ENCODE assay signal across 21 cellular contexts in genomic region chr3:111077384-111077783, GRCh38. TPM values are rescaled to one million over a fixed set of nuclear protein-coding genes. Genes with fewer than 3 reads are reported as not detected.
DNase-seq lines count a peak whose midpoint lies in the region; ATAC-seq and TF ChIP-seq lines count a peak whose summit lies in the region.
"Had no signal": no experiment of that assay in that cellular context is flagged by ENCODE, and none has a peak within 500 bp of the region (broad histone marks: within the 10 kb centered on the region; RNA-seq: fewer than 3 reads in every experiment).

No MANE protein-coding gene starts in this region.

- H2BK12ac ChIP-seq in neuronal stem cell (ENCODE audit: low read length) = no peak overlapping the region

- H3K4me3 ChIP-seq in Caco-2 (ENCODE audit: low read depth, low read length) = no peak overlapping the region
- H3K4me3 ChIP-seq in HCT116 (replicated peaks in 1 of 2; ENCODE audit: low read depth in 1 of 2, low read length in 2 of 2) = no peak overlapping the region
- no peak overlapping the region for H3K4me3 ChIP-seq in hepatocyte
- no peak overlapping the region for H3K4me3 ChIP-seq in neuronal stem cell (ENCODE audit: low read length in 2 of 2)
- H3K4me3 ChIP-seq: PC-9, SJSA1 had no signal

- DNase-seq in Caco-2 = peak; percentile 33 to 59
- DNase-seq in HCT116 (ENCODE audit: low read depth, low spot score) = no peak
- DNase-seq in hepatocyte (ENCODE audit: low spot score) = no peak
- no peak for DNase-seq in neuronal stem cell (ENCODE audit: low spot score)
- no peak for DNase-seq in activated CD4-positive, CD25-positive, alpha-beta regulatory T cell (lab: John Stamatoyannopoulos, UW)
- DNase-seq in nucleus accumbens (lab: John Stamatoyannopoulos, UW) = no peak
- DNase-seq: DMS53, NCI-H1048, NCI-H1417, NCI-H1694, NCI-H2029 treated with DMSO at 0.1 percent for 48 hours, NCI-H446 treated with DMSO at 0.1 percent for 48 hours, NCI-H526, NCI-H82, PC-9, Right ventricle myocardium superior had no signal

- TF ChIP-seq CTCF in Caco-2 (IDR thresholded peaks at IDR 0.05; ENCODE audit: insufficient read depth in 1 of 2, low read depth in 1 of 2, low read length in 1 of 2, severe bottlenecking in 1 of 2, unreplicated experiment in 1 of 2) = no peak
- TF ChIP-seq CTCF in HCT116 (IDR thresholded peaks at IDR 0.05 in 2 of 3, conservative IDR thresholded peaks at IDR 0.05 in 1 of 3; ENCODE audit: borderline replicate concordance in 1 of 3, insufficient read depth in 1 of 3, low read depth in 2 of 3, low read length in 2 of 3) = no peak
- TF ChIP-seq CTCF in hepatocyte (IDR thresholded peaks at IDR 0.05; ENCODE audit: poor library complexity) = no peak

- H3K4me1 ChIP-seq in Caco-2 = peaks cover 25% of the 10 kb centered on the region; the same call in 1 of the 2 replicates
- peaks cover 40 to 80% of the 10 kb centered on the region in 2 experiments; a peak in 3 of 4 replicates for H3K4me1 ChIP-seq in HCT116 (ENCODE audit: control insufficient read depth in 1 of 2, insufficient read depth in 2 of 2, low read length in 2 of 2)
- H3K4me1 ChIP-seq in hepatocyte (ENCODE audit: insufficient read depth) = peaks cover 16% of the 10 kb centered on the region
- peaks cover 2 to 16% of the 10 kb centered on the region in 2 donors for H3K4me1 ChIP-seq in neuronal stem cell (ENCODE audit: control insufficient read depth in 2 of 2, insufficient read depth in 1 of 2, low read depth in 1 of 2, low read length in 2 of 2)

- H3K36me3 ChIP-seq in Caco-2 (ENCODE audit: control insufficient read depth, insufficient read depth, low read length) (no peaks in the 10 kb centered on the region), HCT116 (ENCODE audit: control insufficient read depth in 1 of 2, insufficient read depth in 2 of 2, low read length in 2 of 2) (no peaks in the 10 kb centered on the region), hepatocyte (replicated peaks; ENCODE audit: insufficient read depth, low read depth) (no peaks in the 10 kb centered on the region), neuronal stem cell (replicated peaks in 1 of 2; ENCODE audit: control insufficient read depth in 2 of 2, insufficient read depth in 2 of 2, low read length in 2 of 2) (no peaks in the 10 kb centered on the region)

- H3K27ac ChIP-seq in HCT116 (ENCODE audit: low read depth, low read length) (peak overlapping the region; percentile 24; the same call in 1 of the 2 replicates), hepatocyte (no peak overlapping the region), neuronal stem cell (replicated peaks; ENCODE audit: low read length) (no peak overlapping the region)
- H3K27ac ChIP-seq: KMS-11, PC-9, SJSA1 had no signal

- H3K79me2 ChIP-seq in HCT116 (ENCODE audit: insufficient read depth, low read length) (peaks cover 100% of the 10 kb centered on the region), hepatocyte (peaks cover 100% of the 10 kb centered on the region)

- 64% methylated on average over 2 of the region's 2 CpGs for WGBS in hepatocyte (ENCODE audit: low lambda C conversion rate, missing lambda C conversion rate)
- no CpG with 5 or more reads among the region's 2 CpGs for WGBS in neuronal stem cell (ENCODE audit: extremely low coverage in 2 of 2, insufficient read length in 2 of 2, insufficient replicate concordance in 1 of 2), 2 donors

- no peak overlapping the region for H2AK5ac ChIP-seq in neuronal stem cell (ENCODE audit: low read depth, low read length)

- no peak overlapping the region for H3K23ac ChIP-seq in neuronal stem cell (ENCODE audit: low read depth, low read length, poor library complexity)

- peaks cover 15% of the 10 kb centered on the region for H3K4me1 Mint-ChIP-seq in Caco-2 (ENCODE audit: low read depth, unreplicated experiment)

- H3K4me2 ChIP-seq in HCT116 (ENCODE audit: low read length) (peak overlapping the region; percentile 22; the same call in 1 of the 2 replicates), hepatocyte (peak overlapping the region; percentile 87), neuronal stem cell (ENCODE audit: insufficient read depth, low read length, poor library complexity, severe bottlenecking) (peak overlapping the region; percentile 11)
- H3K4me2 ChIP-seq: KMS-11, PC-9 had no signal

- H3K4ac ChIP-seq in neuronal stem cell (ENCODE audit: low read length) = no peak overlapping the region

- no peak overlapping the region for H4K8ac ChIP-seq in neuronal stem cell (ENCODE audit: low read depth, low read length)

- no peaks in the 10 kb centered on the region for H3K27me3 Mint-ChIP-seq in Caco-2 (ENCODE audit: insufficient read depth, unreplicated experiment)

- no peaks in the 10 kb centered on the region for H4K20me1 ChIP-seq in HCT116 (ENCODE audit: insufficient read depth)
- H4K20me1 ChIP-seq in hepatocyte (ENCODE audit: insufficient read depth, poor library complexity, severe bottlenecking) = peaks cover 34% of the 10 kb centered on the region

- no peak overlapping the region for H3K14ac ChIP-seq in neuronal stem cell (ENCODE audit: low read length)

- intact Hi-C loops in Caco-2 (cut with micrococcal nuclease; ENCODE audit: unreplicated experiment) (loop anchor here (10.0 kb wide), 3 partner anchors 133 to 1343 kb away; no protein-coding TSS in a partner anchor), HCT116 (cut with micrococcal nuclease) (loop anchor here (10.0 kb wide), 4 partner anchors 257 to 1273 kb away; no protein-coding TSS in a partner anchor)

- ATAC-seq in HCT116 (no peak), HG03095 (IDR thresholded peaks at IDR 0.05; ENCODE audit: unreplicated experiment) (no peak), GM21786 (IDR thresholded peaks at IDR 0.05; ENCODE audit: unreplicated experiment) (no peak)

- H3K4me3 Mint-ChIP-seq in Caco-2 (ENCODE audit: unreplicated experiment) = peak overlapping the region; percentile 37
- H3K4me3 Mint-ChIP-seq: IgD-negative memory B cell had no signal

- H2BK5ac ChIP-seq in neuronal stem cell (ENCODE audit: low read length) = no peak overlapping the region

- H3K9me3 ChIP-seq in Caco-2 (no peaks in the 10 kb centered on the region), HCT116 (ENCODE audit: control insufficient read depth in 1 of 2, insufficient read depth in 1 of 2, low read depth in 1 of 2, low read length in 2 of 2) (no peaks in the 10 kb centered on the region), hepatocyte (ENCODE audit: low read depth) (no peaks in the 10 kb centered on the region), neuronal stem cell (replicated peaks in 1 of 2; ENCODE audit: control insufficient read depth in 2 of 2, insufficient read depth in 1 of 2, low read depth in 1 of 2, low read length in 2 of 2) (no peaks in the 10 kb centered on the region)
- H3K9me3 ChIP-seq: SJSA1 had no signal

- H3K27ac Mint-ChIP-seq in Caco-2 (ENCODE audit: unreplicated experiment) = no peak overlapping the region
- H3K27ac Mint-ChIP-seq: IgD-negative memory B cell had no signal

- H3K36me3 Mint-ChIP-seq in Caco-2 (ENCODE audit: insufficient read depth, unreplicated experiment) = no peaks in the 10 kb centered on the region
- H3K36me3 Mint-ChIP-seq: IgD-negative memory B cell had no signal

- no peak overlapping the region for H2BK120ac ChIP-seq in neuronal stem cell (ENCODE audit: low read depth, low read length)

- H2BK15ac ChIP-seq in neuronal stem cell (ENCODE audit: low read length) = no peak overlapping the region

- no peak overlapping the region for H3K18ac ChIP-seq in neuronal stem cell (ENCODE audit: low read length)

- no peak overlapping the region for H4K91ac ChIP-seq in neuronal stem cell (ENCODE audit: low read depth, low read length, poor library complexity)

- no peak for TF ChIP-seq RAD21 in HCT116 (IDR thresholded peaks at IDR 0.05; ENCODE audit: low read depth)

- CTCF ChIA-PET in Caco-2 (lab: Charles Lee) (no interaction called here), HCT116 (lab: Charles Lee) (no interaction called here)

- H3K9ac ChIP-seq in HCT116 (ENCODE audit: low read length) = no peak overlapping the region
- no peak overlapping the region for H3K9ac ChIP-seq in neuronal stem cell (ENCODE audit: low read depth, low read length, poor library complexity)
- H3K9ac ChIP-seq: KMS-11 had no signal

- H3K79me1 ChIP-seq in neuronal stem cell (ENCODE audit: low read depth, low read length) = peaks cover under 1% of the 10 kb centered on the region

- POLR2A ChIA-PET in Caco-2 (lab: Charles Lee) (no interaction called here), HCT116 (lab: Charles Lee) (no interaction called here)

- H2AFZ ChIP-seq in HCT116 (ENCODE audit: low read depth, low read length, poor library complexity, severe bottlenecking) = no peak overlapping the region
- H2AFZ ChIP-seq in hepatocyte = no peak overlapping the region
- no peak overlapping the region for H2AFZ ChIP-seq in neuronal stem cell (ENCODE audit: low read length)
- H2AFZ ChIP-seq: PC-9 had no signal

- H3K9me3 Mint-ChIP-seq in Caco-2 (ENCODE audit: unreplicated experiment) = no peaks in the 10 kb centered on the region
- H3K9me3 Mint-ChIP-seq: IgD-negative memory B cell had no signal

- RAD21 ChIA-PET in HCT116 (lab: Charles Lee; ENCODE audit: low non-redundant PET in 1 of 2, low total read pairs in 2 of 2, uncharacterized antibody in 2 of 2, unreplicated experiment in 2 of 2) = interaction anchor here in 1 of 2 experiments (0.7 kb wide), 1 partner anchor 386 kb away, joined by 5 read pairs; no protein-coding TSS in a partner anchor

- H3K27me3 ChIP-seq in Caco-2 (replicated peaks; ENCODE audit: control insufficient read depth, insufficient read depth, low read length) (no peaks in the 10 kb centered on the region), HCT116 (ENCODE audit: insufficient read depth, low read length) (no peaks in the 10 kb centered on the region), hepatocyte (no peaks in the 10 kb centered on the region), neuronal stem cell (ENCODE audit: control insufficient read depth in 3 of 3, insufficient read depth in 3 of 3, low read depth in 1 of 3, low read length in 3 of 3) (no peaks in the 10 kb centered on the region)
- H3K27me3 ChIP-seq: SJSA1 had no signal

- H3K9me2 ChIP-seq in HCT116 (ENCODE audit: insufficient read depth) (no peaks in the 10 kb centered on the region), hepatocyte (replicated peaks; ENCODE audit: insufficient read depth) (no peaks in the 10 kb centered on the region)

- no TSS peak for BruUV-seq in Caco-2 (replicated peaks; lab: Mats Ljungman, UMichigan)
- no TSS peak for BruUV-seq in HCT116 (replicated peaks; lab: Mats Ljungman, UMichigan)

- TF ChIP-seq POLR2A in HCT116 (IDR thresholded peaks at IDR 0.05; ENCODE audit: borderline replicate concordance, extremely low read depth, insufficient read depth, insufficient read length) = no peak

TF ChIP-seq in HCT116, 20 proteins besides CTCF, POLR2A, EP300 and RAD21 (continues in another document):
- TF ChIP-seq CEBPB (IDR thresholded peaks at IDR 0.05; ENCODE audit: low read depth) (no peak), SIN3A (IDR thresholded peaks at IDR 0.05; ENCODE audit: low read depth) (no peak), TCF7L2 (IDR thresholded peaks at IDR 0.05; ENCODE audit: borderline replicate concordance, extremely low read depth, insufficient read depth, insufficient read length) (no peak), POLR2AphosphoS5 (IDR thresholded peaks at IDR 0.05; ENCODE audit: low read depth, low read length) (no peak)

RNA-seq across cellular contexts. Expression of gene NECTIN3, which starts 5.8 kb away (rescaled TPM):
- total RNA-seq in Caco-2 (2022) = 75.8 and 81.0 TPM in 2 replicates
- 93.6 TPM for total RNA-seq in HCT116 (2021; ENCODE audit: unreplicated experiment)
- polyA plus RNA-seq in HCT116 (2012) = 20.2 and 31.6 TPM in 2 replicates
- total RNA-seq in hepatocyte = 64.9 and 88.6 TPM in 2 replicates
- polyA plus RNA-seq in hepatocyte = 15.7 and 18.9 TPM in 2 replicates
- 25.3 TPM for polyA plus RNA-seq in neuronal stem cell (2013, experiment 1 of 2)
- polyA plus RNA-seq in neuronal stem cell (2013, experiment 2 of 2) = 26.0 TPM

Comparison
In these comparisons a context has a peak if more than half of its experiments do, and no peak if none do; other contexts are left out.
1. DNase-seq: peak in Caco-2 (2 of 2); none in HCT116 (single experiment), hepatocyte (single experiment), neuronal stem cell (single experiment), activated CD4-positive, CD25-positive, alpha-beta regulatory T cell (0 of 4) and nucleus accumbens (0 of 56).
2. H3K4me2 ChIP-seq: peak in every context shown above with its lines; median percentile 87 in hepatocyte; 22 in HCT116; 11 in neuronal stem cell.